9 cellular contexts compared by ENCODE assay signal in genomic region chr17:28334176-28334575, GRCh38. TPM values are rescaled to one million over a fixed set of nuclear protein-coding genes. Genes with fewer than 3 reads are reported as not detected.
DNase-seq lines count a peak whose midpoint lies in the region; ATAC-seq and TF ChIP-seq lines count a peak whose summit lies in the region.
"Had no signal": no experiment of that assay in that cellular context is flagged by ENCODE, and none has a peak within 500 bp of the region (broad histone marks: within the 10 kb centered on the region; RNA-seq: fewer than 3 reads in every experiment).

No MANE protein-coding gene starts in this region.

- H3K36me3 Mint-ChIP-seq in neural crest cell (ENCODE audit: low read depth) = no peaks in the 10 kb centered on the region

- ATAC-seq in GM18517 (IDR thresholded peaks at IDR 0.05; ENCODE audit: unreplicated experiment) = no peak
- ATAC-seq in HG03196 (IDR thresholded peaks at IDR 0.05; ENCODE audit: unreplicated experiment) = no peak
- ATAC-seq: sciatic nerve had no signal

- DNase-seq in CD1c-positive myeloid dendritic cell (ENCODE audit: extremely low spot score) (peak; percentile 60), MV-4-11 (lab: John Stamatoyannopoulos, UW) (peak; percentile 64), choroid plexus epithelial cell (ENCODE audit: low read depth) (peak; percentile 51), neural crest cell (ENCODE audit: low read depth, low spot score) (no peak), NCI-H510A treated with DMSO at 0.1 percent for 48 hours (lab: John Stamatoyannopoulos, UW) (no peak), NCI-H146 treated with DMSO at 0.1 percent for 48 hours (lab: John Stamatoyannopoulos, UW; ENCODE audit: unreplicated experiment) (no peak)

- H3K4me3 ChIP-seq in choroid plexus epithelial cell (ENCODE audit: low read depth, low read length) = peak overlapping the region; percentile 91

- peak overlapping the region; percentile 98 for H3K4me3 Mint-ChIP-seq in neural crest cell

- H3K27me3 Mint-ChIP-seq in neural crest cell (ENCODE audit: low read depth) = peaks cover 3% of the 10 kb centered on the region

- peak overlapping the region; percentile 90 for H3K27ac Mint-ChIP-seq in neural crest cell (ENCODE audit: unreplicated experiment)

- TF ChIP-seq CTCF in choroid plexus epithelial cell (conservative IDR thresholded peaks at IDR 0.05; ENCODE audit: low read depth, low read length) = no peak
- TF ChIP-seq CTCF in neural crest cell (conservative IDR thresholded peaks at IDR 0.05) = no peak

- H3K9me3 Mint-ChIP-seq in neural crest cell = no peaks in the 10 kb centered on the region

- peaks cover 40% of the 10 kb centered on the region for H3K4me1 Mint-ChIP-seq in neural crest cell

RNA-seq across cellular contexts. Expression of gene IFT20, which starts 1.1 kb away (rescaled TPM):
- total RNA-seq in neural crest cell = 14.0 and 15.9 TPM in 2 replicates

RNA-seq across cellular contexts. Expression of gene TNFAIP1, which starts 1.4 kb away (rescaled TPM):
- 38.2 and 38.8 TPM in 2 replicates for total RNA-seq in neural crest cell

RNA-seq across cellular contexts. Expression of gene TMEM97, which starts 15.2 kb away (rescaled TPM):
- total RNA-seq in neural crest cell = 276 and 298 TPM in 2 replicates

RNA-seq across cellular contexts. Expression of gene POLDIP2, which starts 23.2 kb away (rescaled TPM):
- total RNA-seq in neural crest cell = 75.5 and 78.2 TPM in 2 replicates

RNA-seq across cellular contexts. Expression of gene SEBOX, which starts 30.8 kb away (rescaled TPM):
- not detected in 2 replicates for total RNA-seq in neural crest cell
- total RNA-seq: sciatic nerve had no signal

Comparison
In these comparisons a context has a peak if more than half of its experiments do, and no peak if none do; other contexts are left out.
1. DNase-seq: peak in CD1c-positive myeloid dendritic cell (single experiment), MV-4-11 (single experiment) and choroid plexus epithelial cell (single experiment); none in neural crest cell (single experiment), NCI-H510A treated with DMSO at 0.1 percent for 48 hours (single experiment) and NCI-H146 treated with DMSO at 0.1 percent for 48 hours (single experiment).